Comparison of ENCODE assay signal across 2 cellular contexts in genomic region chr3:181782306-181782924, GRCh38.
A peak's percentile ranks its signal among the peaks of the same experiment; 100 is the strongest.
TF ChIP-seq lines count a peak whose summit lies in the region.

No MANE protein-coding gene starts in this region.

TF ChIP-seq in A549, 52 proteins besides CTCF, POLR2A, EP300 and RAD21 (continued from another document and continues in another):
- TF ChIP-seq, protein P1, sequence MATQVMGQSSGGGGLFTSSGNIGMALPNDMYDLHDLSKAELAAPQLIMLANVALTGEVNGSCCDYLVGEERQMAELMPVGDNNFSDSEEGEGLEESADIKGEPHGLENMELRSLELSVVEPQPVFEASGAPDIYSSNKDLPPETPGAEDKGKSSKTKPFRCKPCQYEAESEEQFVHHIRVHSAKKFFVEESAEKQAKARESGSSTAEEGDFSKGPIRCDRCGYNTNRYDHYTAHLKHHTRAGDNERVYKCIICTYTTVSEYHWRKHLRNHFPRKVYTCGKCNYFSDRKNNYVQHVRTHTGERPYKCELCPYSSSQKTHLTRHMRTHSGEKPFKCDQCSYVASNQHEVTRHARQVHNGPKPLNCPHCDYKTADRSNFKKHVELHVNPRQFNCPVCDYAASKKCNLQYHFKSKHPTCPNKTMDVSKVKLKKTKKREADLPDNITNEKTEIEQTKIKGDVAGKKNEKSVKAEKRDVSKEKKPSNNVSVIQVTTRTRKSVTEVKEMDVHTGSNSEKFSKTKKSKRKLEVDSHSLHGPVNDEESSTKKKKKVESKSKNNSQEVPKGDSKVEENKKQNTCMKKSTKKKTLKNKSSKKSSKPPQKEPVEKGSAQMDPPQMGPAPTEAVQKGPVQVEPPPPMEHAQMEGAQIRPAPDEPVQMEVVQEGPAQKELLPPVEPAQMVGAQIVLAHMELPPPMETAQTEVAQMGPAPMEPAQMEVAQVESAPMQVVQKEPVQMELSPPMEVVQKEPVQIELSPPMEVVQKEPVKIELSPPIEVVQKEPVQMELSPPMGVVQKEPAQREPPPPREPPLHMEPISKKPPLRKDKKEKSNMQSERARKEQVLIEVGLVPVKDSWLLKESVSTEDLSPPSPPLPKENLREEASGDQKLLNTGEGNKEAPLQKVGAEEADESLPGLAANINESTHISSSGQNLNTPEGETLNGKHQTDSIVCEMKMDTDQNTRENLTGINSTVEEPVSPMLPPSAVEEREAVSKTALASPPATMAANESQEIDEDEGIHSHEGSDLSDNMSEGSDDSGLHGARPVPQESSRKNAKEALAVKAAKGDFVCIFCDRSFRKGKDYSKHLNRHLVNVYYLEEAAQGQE (IDR thresholded peaks at IDR 0.05): no peak
- TF ChIP-seq, protein P2, sequence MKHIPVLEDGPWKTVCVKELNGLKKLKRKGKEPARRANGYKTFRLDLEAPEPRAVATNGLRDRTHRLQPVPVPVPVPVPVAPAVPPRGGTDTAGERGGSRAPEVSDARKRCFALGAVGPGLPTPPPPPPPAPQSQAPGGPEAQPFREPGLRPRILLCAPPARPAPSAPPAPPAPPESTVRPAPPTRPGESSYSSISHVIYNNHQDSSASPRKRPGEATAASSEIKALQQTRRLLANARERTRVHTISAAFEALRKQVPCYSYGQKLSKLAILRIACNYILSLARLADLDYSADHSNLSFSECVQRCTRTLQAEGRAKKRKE (CRISPR knock-in tag; IDR thresholded peaks at IDR 0.05; ENCODE audit: low read depth): no peak
- TF ChIP-seq GATA3 (IDR thresholded peaks at IDR 0.05; ENCODE audit: borderline replicate concordance) (no peak), CBX8 (IDR thresholded peaks at IDR 0.05) (no peak), SREBF2 (IDR thresholded peaks at IDR 0.05) (no peak), ESRRA (IDR thresholded peaks at IDR 0.05; ENCODE audit: borderline replicate concordance, low read length) (no peak), KDM1A (IDR thresholded peaks at IDR 0.05; ENCODE audit: low read depth) (no peak), RFX5 (IDR thresholded peaks at IDR 0.05) (no peak), FOSL2 (IDR thresholded peaks at IDR 0.05) (0 out of 2 replicates have a peak, but pooled peaks have one; percentile 13), FOSL2 (CRISPR knock-in tag; IDR thresholded peaks at IDR 0.05) (peak; percentile 84), HMGXB4 (CRISPR knock-in tag; IDR thresholded peaks at IDR 0.05; ENCODE audit: borderline replicate concordance) (no peak), NPAS2 (CRISPR knock-in tag; IDR thresholded peaks at IDR 0.05; ENCODE audit: borderline replicate concordance) (no peak), NFE2L2 (conservative IDR thresholded peaks at IDR 0.05; ENCODE audit: low read length) (peak; percentile 67), HEYL (CRISPR knock-in tag; IDR thresholded peaks at IDR 0.05) (no peak), MAZ (IDR thresholded peaks at IDR 0.05; ENCODE audit: borderline replicate concordance, low read depth, low read length) (no peak), JUNB (IDR thresholded peaks at IDR 0.05) (peak; percentile 33; the same call in 1 of the 2 replicates), RCOR1 (IDR thresholded peaks at IDR 0.05; ENCODE audit: low read depth, low read length) (no peak), CHD4 (IDR thresholded peaks at IDR 0.05; ENCODE audit: borderline replicate concordance) (no peak), MAX (IDR thresholded peaks at IDR 0.05) (no peak), ZSCAN20 (CRISPR knock-in tag; IDR thresholded peaks at IDR 0.05) (no peak), BHLHE40 (IDR thresholded peaks at IDR 0.05; ENCODE audit: low read depth, low read length) (no peak), POLR2AphosphoS2 (conservative IDR thresholded peaks at IDR 0.05; ENCODE audit: low read length) (no peak), CBX2 (IDR thresholded peaks at IDR 0.05; ENCODE audit: borderline replicate concordance, low read depth) (no peak), EHF (CRISPR knock-in tag; IDR thresholded peaks at IDR 0.05) (no peak), NR3C1 (IDR thresholded peaks at IDR 0.05) (no peak), TFCP2L1 (CRISPR knock-in tag; IDR thresholded peaks at IDR 0.05) (no peak), FOXS1 (CRISPR knock-in tag; IDR thresholded peaks at IDR 0.05) (no peak)
- TF ChIP-seq, protein P3, sequence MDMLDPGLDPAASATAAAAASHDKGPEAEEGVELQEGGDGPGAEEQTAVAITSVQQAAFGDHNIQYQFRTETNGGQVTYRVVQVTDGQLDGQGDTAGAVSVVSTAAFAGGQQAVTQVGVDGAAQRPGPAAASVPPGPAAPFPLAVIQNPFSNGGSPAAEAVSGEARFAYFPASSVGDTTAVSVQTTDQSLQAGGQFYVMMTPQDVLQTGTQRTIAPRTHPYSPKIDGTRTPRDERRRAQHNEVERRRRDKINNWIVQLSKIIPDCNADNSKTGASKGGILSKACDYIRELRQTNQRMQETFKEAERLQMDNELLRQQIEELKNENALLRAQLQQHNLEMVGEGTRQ (IDR thresholded peaks at IDR 0.05): no peak
- TF ChIP-seq, protein P4, sequence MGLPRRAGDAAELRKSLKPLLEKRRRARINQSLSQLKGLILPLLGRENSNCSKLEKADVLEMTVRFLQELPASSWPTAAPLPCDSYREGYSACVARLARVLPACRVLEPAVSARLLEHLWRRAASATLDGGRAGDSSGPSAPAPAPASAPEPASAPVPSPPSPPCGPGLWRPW (IDR thresholded peaks at IDR 0.05): no peak
- TF ChIP-seq, protein P5, sequence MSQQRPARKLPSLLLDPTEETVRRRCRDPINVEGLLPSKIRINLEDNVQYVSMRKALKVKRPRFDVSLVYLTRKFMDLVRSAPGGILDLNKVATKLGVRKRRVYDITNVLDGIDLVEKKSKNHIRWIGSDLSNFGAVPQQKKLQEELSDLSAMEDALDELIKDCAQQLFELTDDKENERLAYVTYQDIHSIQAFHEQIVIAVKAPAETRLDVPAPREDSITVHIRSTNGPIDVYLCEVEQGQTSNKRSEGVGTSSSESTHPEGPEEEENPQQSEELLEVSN (IDR thresholded peaks at IDR 0.05; ENCODE audit: borderline replicate concordance, low read depth): no peak

TF ChIP-seq in GM12878, 131 proteins besides CTCF, POLR2A, EP300 and RAD21 (continued from another document):
- TF ChIP-seq, protein P6, sequence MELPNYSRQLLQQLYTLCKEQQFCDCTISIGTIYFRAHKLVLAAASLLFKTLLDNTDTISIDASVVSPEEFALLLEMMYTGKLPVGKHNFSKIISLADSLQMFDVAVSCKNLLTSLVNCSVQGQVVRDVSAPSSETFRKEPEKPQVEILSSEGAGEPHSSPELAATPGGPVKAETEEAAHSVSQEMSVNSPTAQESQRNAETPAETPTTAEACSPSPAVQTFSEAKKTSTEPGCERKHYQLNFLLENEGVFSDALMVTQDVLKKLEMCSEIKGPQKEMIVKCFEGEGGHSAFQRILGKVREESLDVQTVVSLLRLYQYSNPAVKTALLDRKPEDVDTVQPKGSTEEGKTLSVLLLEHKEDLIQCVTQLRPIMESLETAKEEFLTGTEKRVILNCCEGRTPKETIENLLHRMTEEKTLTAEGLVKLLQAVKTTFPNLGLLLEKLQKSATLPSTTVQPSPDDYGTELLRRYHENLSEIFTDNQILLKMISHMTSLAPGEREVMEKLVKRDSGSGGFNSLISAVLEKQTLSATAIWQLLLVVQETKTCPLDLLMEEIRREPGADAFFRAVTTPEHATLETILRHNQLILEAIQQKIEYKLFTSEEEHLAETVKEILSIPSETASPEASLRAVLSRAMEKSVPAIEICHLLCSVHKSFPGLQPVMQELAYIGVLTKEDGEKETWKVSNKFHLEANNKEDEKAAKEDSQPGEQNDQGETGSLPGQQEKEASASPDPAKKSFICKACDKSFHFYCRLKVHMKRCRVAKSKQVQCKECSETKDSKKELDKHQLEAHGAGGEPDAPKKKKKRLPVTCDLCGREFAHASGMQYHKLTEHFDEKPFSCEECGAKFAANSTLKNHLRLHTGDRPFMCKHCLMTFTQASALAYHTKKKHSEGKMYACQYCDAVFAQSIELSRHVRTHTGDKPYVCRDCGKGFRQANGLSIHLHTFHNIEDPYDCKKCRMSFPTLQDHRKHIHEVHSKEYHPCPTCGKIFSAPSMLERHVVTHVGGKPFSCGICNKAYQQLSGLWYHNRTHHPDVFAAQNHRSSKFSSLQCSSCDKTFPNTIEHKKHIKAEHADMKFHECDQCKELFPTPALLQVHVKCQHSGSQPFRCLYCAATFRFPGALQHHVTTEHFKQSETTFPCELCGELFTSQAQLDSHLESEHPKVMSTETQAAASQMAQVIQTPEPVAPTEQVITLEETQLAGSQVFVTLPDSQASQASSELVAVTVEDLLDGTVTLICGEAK (IDR thresholded peaks at IDR 0.05; ENCODE audit: borderline replicate concordance): no peak
- TF ChIP-seq CREB1 (IDR thresholded peaks at IDR 0.05; ENCODE audit: low read depth): peak; percentile 51; the same call in 1 of the 2 replicates
- TF ChIP-seq NR2F1 (conservative IDR thresholded peaks at IDR 0.05): no peak
- no peak for TF ChIP-seq E2F4 (IDR thresholded peaks at IDR 0.05; ENCODE audit: low read depth, low read length)
- TF ChIP-seq RBBP5 (conservative IDR thresholded peaks at IDR 0.05): no peak
- TF ChIP-seq SRF (IDR thresholded peaks at IDR 0.05; ENCODE audit: low read depth in 2 of 2, low read length in 2 of 2): no peak
- no peak for TF ChIP-seq IRF4 (IDR thresholded peaks at IDR 0.05; ENCODE audit: low read depth, low read length)
- TF ChIP-seq CBX5 (IDR thresholded peaks at IDR 0.05; ENCODE audit: low read depth): no peak
- no peak for TF ChIP-seq TCF12 (IDR thresholded peaks at IDR 0.05; ENCODE audit: low read depth, low read length)
- no peak for TF ChIP-seq ZNF24 (IDR thresholded peaks at IDR 0.05)
- TF ChIP-seq, protein P7, sequence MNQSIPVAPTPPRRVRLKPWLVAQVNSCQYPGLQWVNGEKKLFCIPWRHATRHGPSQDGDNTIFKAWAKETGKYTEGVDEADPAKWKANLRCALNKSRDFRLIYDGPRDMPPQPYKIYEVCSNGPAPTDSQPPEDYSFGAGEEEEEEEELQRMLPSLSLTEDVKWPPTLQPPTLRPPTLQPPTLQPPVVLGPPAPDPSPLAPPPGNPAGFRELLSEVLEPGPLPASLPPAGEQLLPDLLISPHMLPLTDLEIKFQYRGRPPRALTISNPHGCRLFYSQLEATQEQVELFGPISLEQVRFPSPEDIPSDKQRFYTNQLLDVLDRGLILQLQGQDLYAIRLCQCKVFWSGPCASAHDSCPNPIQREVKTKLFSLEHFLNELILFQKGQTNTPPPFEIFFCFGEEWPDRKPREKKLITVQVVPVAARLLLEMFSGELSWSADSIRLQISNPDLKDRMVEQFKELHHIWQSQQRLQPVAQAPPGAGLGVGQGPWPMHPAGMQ (IDR thresholded peaks at IDR 0.05; ENCODE audit: borderline replicate concordance): no peak
- TF ChIP-seq KAT2A (conservative IDR thresholded peaks at IDR 0.05; ENCODE audit: control insufficient read depth, low read depth, low read length): no peak
- TF ChIP-seq BCL11A (IDR thresholded peaks at IDR 0.05; ENCODE audit: low read depth, low read length): no peak
- TF ChIP-seq BMI1 (IDR thresholded peaks at IDR 0.05; ENCODE audit: borderline replicate concordance): no peak
- no peak for TF ChIP-seq ESRRA (IDR thresholded peaks at IDR 0.05; ENCODE audit: low read length)
- no peak for TF ChIP-seq NRF1 (conservative IDR thresholded peaks at IDR 0.05; ENCODE audit: low read depth, low read length)
- TF ChIP-seq MXI1 (IDR thresholded peaks at IDR 0.05; ENCODE audit: low read depth, low read length): no peak
- TF ChIP-seq, protein P8, sequence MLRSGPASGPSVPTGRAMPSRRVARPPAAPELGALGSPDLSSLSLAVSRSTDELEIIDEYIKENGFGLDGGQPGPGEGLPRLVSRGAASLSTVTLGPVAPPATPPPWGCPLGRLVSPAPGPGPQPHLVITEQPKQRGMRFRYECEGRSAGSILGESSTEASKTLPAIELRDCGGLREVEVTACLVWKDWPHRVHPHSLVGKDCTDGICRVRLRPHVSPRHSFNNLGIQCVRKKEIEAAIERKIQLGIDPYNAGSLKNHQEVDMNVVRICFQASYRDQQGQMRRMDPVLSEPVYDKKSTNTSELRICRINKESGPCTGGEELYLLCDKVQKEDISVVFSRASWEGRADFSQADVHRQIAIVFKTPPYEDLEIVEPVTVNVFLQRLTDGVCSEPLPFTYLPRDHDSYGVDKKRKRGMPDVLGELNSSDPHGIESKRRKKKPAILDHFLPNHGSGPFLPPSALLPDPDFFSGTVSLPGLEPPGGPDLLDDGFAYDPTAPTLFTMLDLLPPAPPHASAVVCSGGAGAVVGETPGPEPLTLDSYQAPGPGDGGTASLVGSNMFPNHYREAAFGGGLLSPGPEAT (IDR thresholded peaks at IDR 0.05; ENCODE audit: low read depth): no peak
- TF ChIP-seq TCF7 (IDR thresholded peaks at IDR 0.05; ENCODE audit: borderline replicate concordance): no peak
- no peak for TF ChIP-seq NFYA (IDR thresholded peaks at IDR 0.05; ENCODE audit: borderline replicate concordance, low read depth, low read length)
- no peak for TF ChIP-seq SMC3 (IDR thresholded peaks at IDR 0.05; ENCODE audit: borderline replicate concordance, low read length)
- no peak for TF ChIP-seq YY1 (IDR thresholded peaks at IDR 0.05; ENCODE audit: low read depth, low read length)
- no peak for TF ChIP-seq MTA3 (IDR thresholded peaks at IDR 0.05; ENCODE audit: borderline replicate concordance, low read length)
- TF ChIP-seq CREM (IDR thresholded peaks at IDR 0.05; ENCODE audit: low read depth): peak; percentile 11; the same call in 1 of the 2 replicates
- no peak for TF ChIP-seq HDGF (IDR thresholded peaks at IDR 0.05)
- TF ChIP-seq PML (IDR thresholded peaks at IDR 0.05; ENCODE audit: low read length): no peak
- peak; percentile 27; the same call in 1 of the 2 replicates for TF ChIP-seq JUNB (IDR thresholded peaks at IDR 0.05)
- no peak for TF ChIP-seq EGR1 (IDR thresholded peaks at IDR 0.05; ENCODE audit: borderline replicate concordance in 1 of 2, low read depth in 2 of 2, low read length in 2 of 2)
- TF ChIP-seq, protein P9, sequence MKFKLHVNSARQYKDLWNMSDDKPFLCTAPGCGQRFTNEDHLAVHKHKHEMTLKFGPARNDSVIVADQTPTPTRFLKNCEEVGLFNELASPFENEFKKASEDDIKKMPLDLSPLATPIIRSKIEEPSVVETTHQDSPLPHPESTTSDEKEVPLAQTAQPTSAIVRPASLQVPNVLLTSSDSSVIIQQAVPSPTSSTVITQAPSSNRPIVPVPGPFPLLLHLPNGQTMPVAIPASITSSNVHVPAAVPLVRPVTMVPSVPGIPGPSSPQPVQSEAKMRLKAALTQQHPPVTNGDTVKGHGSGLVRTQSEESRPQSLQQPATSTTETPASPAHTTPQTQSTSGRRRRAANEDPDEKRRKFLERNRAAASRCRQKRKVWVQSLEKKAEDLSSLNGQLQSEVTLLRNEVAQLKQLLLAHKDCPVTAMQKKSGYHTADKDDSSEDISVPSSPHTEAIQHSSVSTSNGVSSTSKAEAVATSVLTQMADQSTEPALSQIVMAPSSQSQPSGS (IDR thresholded peaks at IDR 0.05; ENCODE audit: low read length): no peak
- 0 out of 2 replicates have a peak, but pooled peaks have one; percentile 56 for TF ChIP-seq EED (IDR thresholded peaks at IDR 0.05; ENCODE audit: low read depth)
TF ChIP-seq in GM12878: peak in this region for 4.
